9 cellular contexts compared by ENCODE assay signal in genomic region chr22:49961601-49962011, GRCh38. TPM values are rescaled to one million over a fixed set of nuclear protein-coding genes. Genes with fewer than 3 reads are reported as not detected.
DNase-seq lines count a peak whose midpoint lies in the region; ATAC-seq and TF ChIP-seq lines count a peak whose summit lies in the region.
"Had no signal": no experiment of that assay in that cellular context is flagged by ENCODE, and none has a peak within 500 bp of the region (broad histone marks: within the 10 kb centered on the region; RNA-seq: fewer than 3 reads in every experiment).

No MANE protein-coding gene starts in this region.

- intact Hi-C loops in posterior vena cava (cut with DNase I): loop anchor here in 1 of 2 donors (5.0 kb wide), 1 partner anchor 281 kb away; no protein-coding TSS in a partner anchor

- H3K9me2 ChIP-seq in SU-DHL-6 (replicated peaks; ENCODE audit: insufficient read depth, low read length): no peaks in the 10 kb centered on the region

- H3K9me3 ChIP-seq in ES-I3 (ENCODE audit: control insufficient read depth, insufficient read depth, low read length) (no peaks in the 10 kb centered on the region), SU-DHL-6 (ENCODE audit: insufficient read depth, low read length) (no peaks in the 10 kb centered on the region)

- ATAC-seq in HG02759 (IDR thresholded peaks at IDR 0.05; ENCODE audit: unreplicated experiment): no peak

- H4K20me1 ChIP-seq in SU-DHL-6 (ENCODE audit: low read depth, low read length): peaks cover 3% of the 10 kb centered on the region; the same call in 1 of the 2 replicates

- peaks cover 7% of the 10 kb centered on the region; the same call in 1 of the 2 replicates for H3K4me1 ChIP-seq in ES-I3 (ENCODE audit: insufficient read depth, low read length)

- H2AFZ ChIP-seq in SU-DHL-6 (ENCODE audit: low read depth, low read length, severe bottlenecking): no peak overlapping the region

- 0 out of 2 replicates have a peak, but pooled peaks cover 4% of the 10 kb centered on the region for H3F3A ChIP-seq in SU-DHL-6 (ENCODE audit: insufficient read depth)

- DNase-seq in fibroblast of gingiva (ENCODE audit: low read depth): peak; percentile 24
- DNase-seq in posterior vena cava (ENCODE audit: low spot score): peak; percentile 82
- no peak for DNase-seq in kidney tubule cell (ENCODE audit: low spot score)
- no peak for DNase-seq in SKM-1 (lab: John Stamatoyannopoulos, UW; ENCODE audit: unreplicated experiment)
- DNase-seq in UCSD-AML1 (lab: John Stamatoyannopoulos, UW; ENCODE audit: unreplicated experiment): no peak

- peaks cover 31% of the 10 kb centered on the region for H3K79me2 ChIP-seq in SU-DHL-6 (ENCODE audit: insufficient read depth, low read length)

- H3K27me3 ChIP-seq in SU-DHL-6 (ENCODE audit: low read length): no peaks in the 10 kb centered on the region

- H3K27ac ChIP-seq in SU-DHL-6 (ENCODE audit: low read depth, low read length): peak overlapping the region; percentile 83

- peaks cover 10% of the 10 kb centered on the region for H3K36me3 ChIP-seq in ES-I3 (ENCODE audit: insufficient read depth, low read length)
- H3K36me3 ChIP-seq in SU-DHL-6 (ENCODE audit: low read length): no peaks in the 10 kb centered on the region; the same call in 1 of the 2 replicates

- TF ChIP-seq CTCF in SU-DHL-6 (IDR thresholded peaks at IDR 0.05; ENCODE audit: insufficient read depth, low read length, poor library complexity, severe bottlenecking): no peak

- H3K4me2 ChIP-seq in SU-DHL-6 (ENCODE audit: low read depth, low read length, poor library complexity, severe bottlenecking): peak overlapping the region; percentile 87

- peak overlapping the region; percentile 88 for H3K4me3 ChIP-seq in SU-DHL-6 (ENCODE audit: insufficient read depth, low read length, poor library complexity, severe bottlenecking)

- peak overlapping the region; percentile 64 for H3K9ac ChIP-seq in ES-I3 (ENCODE audit: low read depth, low read length)
- H3K9ac ChIP-seq in SU-DHL-6 (ENCODE audit: low read length): peak overlapping the region; percentile 86

RNA-seq across cellular contexts. Expression of gene PIM3, which starts 1.0 kb away (rescaled TPM):
- total RNA-seq in posterior vena cava: 10 to 100 TPM; 29.9 to 37.2 TPM

RNA-seq across cellular contexts. Expression of gene CRELD2, which starts 43.2 kb away (rescaled TPM):
- 10 to 100 TPM; 27.5 to 45.4 TPM for total RNA-seq in posterior vena cava

RNA-seq across cellular contexts. Expression of gene ALG12, which starts 43.4 kb away (rescaled TPM):
- total RNA-seq in posterior vena cava: 10 to 100 TPM in 1 of 2 donors, 1 to 10 TPM in 1; 8.9 to 11.7 TPM

RNA-seq across cellular contexts. Expression of gene IL17REL, which starts 51.0 kb away (rescaled TPM):
- not detected for total RNA-seq in posterior vena cava
- total RNA-seq: NCI-H460 had no signal

Comparison
In these comparisons a context has a peak if more than half of its experiments do, and no peak if none do; other contexts are left out.
1. DNase-seq: peak in fibroblast of gingiva (single experiment) and posterior vena cava (single experiment); none in kidney tubule cell (single experiment), SKM-1 (single experiment) and UCSD-AML1 (single experiment).